Comparison of ENCODE assay signal across 14 cellular contexts in the genomic region with DNA sequence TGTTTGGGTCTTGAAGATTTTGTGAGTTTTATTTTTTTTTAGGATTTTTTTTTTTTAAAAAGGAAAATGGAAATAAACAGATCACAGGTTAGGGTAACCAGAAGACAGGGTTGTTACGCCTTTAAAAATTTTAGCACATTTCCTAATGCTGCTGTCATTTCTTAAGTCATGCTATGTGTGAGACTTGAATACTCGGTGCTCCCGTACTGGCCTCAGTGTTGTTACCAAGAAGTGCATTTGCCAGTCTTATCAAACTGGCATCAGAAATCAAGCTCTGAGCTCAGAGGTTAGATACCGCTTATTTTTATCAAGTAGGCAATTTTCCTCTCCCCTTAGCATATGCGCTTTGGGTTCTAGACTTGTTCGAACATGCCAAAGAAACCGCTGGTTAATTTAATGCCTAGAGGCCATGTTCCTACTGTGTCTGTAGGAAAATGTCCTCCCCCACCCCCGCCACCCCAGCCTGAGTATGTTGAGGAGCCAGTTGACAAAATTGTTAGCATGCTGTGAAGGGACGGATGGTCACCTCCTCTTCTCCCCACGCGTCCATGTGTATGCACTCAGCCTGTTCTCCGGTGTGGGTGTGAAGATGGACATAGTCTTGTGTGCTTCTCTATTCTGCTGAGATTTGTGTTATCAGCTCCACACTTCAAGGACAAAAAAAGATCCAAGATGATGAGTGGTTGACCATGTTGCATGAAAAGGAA.
DNase-seq lines count a peak whose midpoint lies in the region; ATAC-seq, FAIRE-seq and TF ChIP-seq lines count a peak whose summit lies in the region.
"Had no signal": no experiment of that assay in that cellular context is flagged by ENCODE, and none has a peak within 500 bp of the region (broad histone marks: within the 10 kb centered on the region; RNA-seq: fewer than 3 reads in every experiment).

No MANE protein-coding gene starts in this region.

- TF ChIP-seq CTCF in DND-41 (IDR thresholded peaks at IDR 0.05; ENCODE audit: borderline replicate concordance, extremely low read depth, low read length, poor library complexity, severe bottlenecking), result no peak
- TF ChIP-seq CTCF in WTC11 (IDR thresholded peaks at IDR 0.05), result no peak
- TF ChIP-seq CTCF in kidney (IDR thresholded peaks at IDR 0.05; ENCODE audit: borderline replicate concordance, extremely low read depth, insufficient read depth), result no peak
- TF ChIP-seq CTCF in spleen (IDR thresholded peaks at IDR 0.05 in 8 of 11, conservative IDR thresholded peaks at IDR 0.05 in 3 of 11), result no peak

- no peak for TF ChIP-seq POLR2A in spleen (IDR thresholded peaks at IDR 0.05)

- no peaks in the 10 kb centered on the region for H3K9me3 Mint-ChIP-seq in WTC11
- H3K9me3 Mint-ChIP-seq: CD14-positive monocyte had no signal

- WGBS in spleen, 5 donors, result 71 to 90% (median 81%) methylated on average over 12 of the region's 12 CpGs
- WGBS in mesendoderm (ENCODE audit: extremely low coverage, insufficient coverage, low lambda C conversion rate), result no CpG with 5 or more reads among the region's 12 CpGs

- H3K23ac ChIP-seq in mesendoderm (ENCODE audit: low read length), result no peak overlapping the region

- no peaks in the 10 kb centered on the region for H3K27me3 Mint-ChIP-seq in WTC11 (ENCODE audit: low read depth)

- H2BK120ac ChIP-seq in mesendoderm (ENCODE audit: low read depth, low read length), result no peak overlapping the region

- H4K5ac ChIP-seq in mesendoderm (ENCODE audit: low read length), result no peak overlapping the region

- intact Hi-C loops in kidney (cut with DNase I), result loop anchor here (5.0 kb wide), 1 partner anchor 235 kb away; no protein-coding TSS in a partner anchor
- intact Hi-C loops in spleen (cut with DNase I; ENCODE audit: low total_unique reads), result no loop called here

- H3K27ac Mint-ChIP-seq in WTC11, result peak overlapping the region; percentile 45; the same call in 1 of the 2 replicates

- no peak overlapping the region for H3K18ac ChIP-seq in mesendoderm (ENCODE audit: low read length)

- peaks cover 51% of the 10 kb centered on the region for H3K4me1 Mint-ChIP-seq in WTC11

- H3K9ac ChIP-seq in DND-41 (ENCODE audit: low read depth, low read length) (no peak overlapping the region), kidney (ENCODE audit: low read length in 2 of 2) (peak overlapping the region in 1 of 2 donors; percentile 31), mesendoderm (ENCODE audit: low read length) (no peak overlapping the region)

- no peak overlapping the region for H3K56ac ChIP-seq in mesendoderm (ENCODE audit: low read length)

- H3K4ac ChIP-seq in mesendoderm (ENCODE audit: low read depth, low read length), result no peak overlapping the region

- H3K27ac ChIP-seq in DND-41 (ENCODE audit: low read length), result no peak overlapping the region
- peak overlapping the region; percentile 67 to 82 for H3K27ac ChIP-seq in kidney (ENCODE audit: low read depth in 2 of 2, low read length in 2 of 2)
- H3K27ac ChIP-seq in spleen, result peak overlapping the region in 5 of 8 donors; percentile 56 to 75 (median 63)
- H3K27ac ChIP-seq in mesendoderm (ENCODE audit: low read depth, low read length), result no peak overlapping the region

- H3K9me3 ChIP-seq in DND-41 (ENCODE audit: insufficient read depth, low read length, severe bottlenecking) (no peaks in the 10 kb centered on the region), kidney (ENCODE audit: control insufficient read depth in 1 of 2, low read length in 2 of 2) (no peaks in the 10 kb centered on the region), spleen (no peaks in the 10 kb centered on the region)
- H3K9me3 ChIP-seq: mucosa of descending colon had no signal

- H3K36me3 ChIP-seq in DND-41 (ENCODE audit: insufficient read depth, low read length) (no peaks in the 10 kb centered on the region), kidney (ENCODE audit: control insufficient read depth in 1 of 2, insufficient read depth in 2 of 2, low read length in 2 of 2) (no peaks in the 10 kb centered on the region), spleen (no peaks in the 10 kb centered on the region), mesendoderm (ENCODE audit: control insufficient read depth, insufficient read depth, low read length) (no peaks in the 10 kb centered on the region)

- H3K4me3 ChIP-seq in DND-41 (ENCODE audit: low read depth in 1 of 2, low read length in 2 of 2) (no peak overlapping the region), kidney (ENCODE audit: low read length in 2 of 2) (peak overlapping the region in 1 of 2 donors; percentile 1), spleen (no peak overlapping the region), mesendoderm (ENCODE audit: low read length) (no peak overlapping the region)
- H3K4me3 ChIP-seq: mucosa of descending colon had no signal

- H3K79me1 ChIP-seq in mesendoderm (ENCODE audit: low read length), result no peaks in the 10 kb centered on the region

- H3K79me2 ChIP-seq in DND-41 (ENCODE audit: insufficient read depth, low read length) (no peaks in the 10 kb centered on the region), mesendoderm (ENCODE audit: control insufficient read depth, insufficient read depth, low read length) (no peaks in the 10 kb centered on the region)

- H4K20me1 ChIP-seq in DND-41 (ENCODE audit: insufficient read depth, low read length), result no peaks in the 10 kb centered on the region

- H3K4me2 ChIP-seq in DND-41 (ENCODE audit: insufficient read depth, low read length) (no peak overlapping the region), mesendoderm (ENCODE audit: low read length) (no peak overlapping the region)

- CTCF ChIA-PET in WTC11 (lab: Charles Lee), result interaction anchor here (1.3 kb wide), 1 partner anchor 52 kb away, joined by 4 read pairs; no protein-coding TSS in a partner anchor

- no peak overlapping the region for H3K4me3 Mint-ChIP-seq in WTC11
- H3K4me3 Mint-ChIP-seq: CD14-positive monocyte had no signal

- no peak overlapping the region for H2AK5ac ChIP-seq in mesendoderm (ENCODE audit: low read length)

- DNase-seq in DND-41, result no peak
- no peak for DNase-seq in WTC11 (ENCODE audit: low spot score)
- DNase-seq in kidney, result no peak
- DNase-seq in spleen, result no peak
- DNase-seq in stimulated activated CD4-positive, alpha-beta T cell treated with anti-CD3 and anti-CD28 coated beads, Interleukin-1b, Interleukin-23, amount 100 ng/mL, for 48 hours, result no peak
- no peak for DNase-seq in mesendoderm
- DNase-seq in MV-4-11 (lab: John Stamatoyannopoulos, UW), result no peak
- DNase-seq: hypothalamus, mucosa of descending colon, NCI-H510A treated with DMSO at 0.1 percent for 48 hours, Right ventricle myocardium superior, small intestine had no signal

- H2BK5ac ChIP-seq in mesendoderm (ENCODE audit: low read length), result no peak overlapping the region

- peaks cover 15% of the 10 kb centered on the region for H3K4me1 ChIP-seq in DND-41 (ENCODE audit: insufficient read depth, low read length)
- H3K4me1 ChIP-seq in kidney (ENCODE audit: control insufficient read depth in 1 of 2, insufficient read depth in 1 of 2, low read depth in 1 of 2, low read length in 2 of 2), result peaks cover 13 to 19% of the 10 kb centered on the region in 2 donors
- H3K4me1 ChIP-seq in spleen, result peaks cover 13 to 85% (median 53%) of the 10 kb centered on the region in 6 donors
- H3K4me1 ChIP-seq in mesendoderm (ENCODE audit: control insufficient read depth, low read depth, low read length), result peaks cover 6% of the 10 kb centered on the region

- H2BK15ac ChIP-seq in mesendoderm (replicated peaks; ENCODE audit: low read depth), result no peak overlapping the region

- no peak for FAIRE-seq in kidney (lab: Jason Lieb, UNC)
- FAIRE-seq: small intestine had no signal

- no peak overlapping the region for H4K8ac ChIP-seq in mesendoderm (ENCODE audit: low read depth, low read length)

- H2AFZ ChIP-seq in DND-41 (ENCODE audit: low read depth, low read length), result no peak overlapping the region

- ATAC-seq in DND-41 (ENCODE audit: insufficient read depth, low read depth), result 0 out of 3 replicates have a peak, but pooled peaks have one; percentile 20
- no peak for ATAC-seq in WTC11
- ATAC-seq in HG03442 (IDR thresholded peaks at IDR 0.05; ENCODE audit: unreplicated experiment), result no peak

- POLR2A ChIA-PET in WTC11 (lab: Charles Lee), result no interaction called here

- no peaks in the 10 kb centered on the region for H3K27me3 ChIP-seq in DND-41 (ENCODE audit: insufficient read depth, low read length, poor library complexity)
- no peaks in the 10 kb centered on the region for H3K27me3 ChIP-seq in spleen (replicated peaks in 1 of 7)
- no peaks in the 10 kb centered on the region for H3K27me3 ChIP-seq in mesendoderm (ENCODE audit: insufficient read depth, low read length, poor library complexity)

- H3K36me3 Mint-ChIP-seq in WTC11, result no peaks in the 10 kb centered on the region
- H3K36me3 Mint-ChIP-seq: CD14-positive monocyte had no signal

TF ChIP-seq in WTC11, 78 proteins besides CTCF, POLR2A, EP300 and RAD21 (continues in another document):
- TF ChIP-seq, protein P1, sequence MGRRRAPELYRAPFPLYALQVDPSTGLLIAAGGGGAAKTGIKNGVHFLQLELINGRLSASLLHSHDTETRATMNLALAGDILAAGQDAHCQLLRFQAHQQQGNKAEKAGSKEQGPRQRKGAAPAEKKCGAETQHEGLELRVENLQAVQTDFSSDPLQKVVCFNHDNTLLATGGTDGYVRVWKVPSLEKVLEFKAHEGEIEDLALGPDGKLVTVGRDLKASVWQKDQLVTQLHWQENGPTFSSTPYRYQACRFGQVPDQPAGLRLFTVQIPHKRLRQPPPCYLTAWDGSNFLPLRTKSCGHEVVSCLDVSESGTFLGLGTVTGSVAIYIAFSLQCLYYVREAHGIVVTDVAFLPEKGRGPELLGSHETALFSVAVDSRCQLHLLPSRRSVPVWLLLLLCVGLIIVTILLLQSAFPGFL (CRISPR knock-in tag; IDR thresholded peaks at IDR 0.05; ENCODE audit: borderline replicate concordance), result no peak
- no peak for TF ChIP-seq EMX1 (CRISPR knock-in tag; IDR thresholded peaks at IDR 0.05)
- TF ChIP-seq, protein P2, sequence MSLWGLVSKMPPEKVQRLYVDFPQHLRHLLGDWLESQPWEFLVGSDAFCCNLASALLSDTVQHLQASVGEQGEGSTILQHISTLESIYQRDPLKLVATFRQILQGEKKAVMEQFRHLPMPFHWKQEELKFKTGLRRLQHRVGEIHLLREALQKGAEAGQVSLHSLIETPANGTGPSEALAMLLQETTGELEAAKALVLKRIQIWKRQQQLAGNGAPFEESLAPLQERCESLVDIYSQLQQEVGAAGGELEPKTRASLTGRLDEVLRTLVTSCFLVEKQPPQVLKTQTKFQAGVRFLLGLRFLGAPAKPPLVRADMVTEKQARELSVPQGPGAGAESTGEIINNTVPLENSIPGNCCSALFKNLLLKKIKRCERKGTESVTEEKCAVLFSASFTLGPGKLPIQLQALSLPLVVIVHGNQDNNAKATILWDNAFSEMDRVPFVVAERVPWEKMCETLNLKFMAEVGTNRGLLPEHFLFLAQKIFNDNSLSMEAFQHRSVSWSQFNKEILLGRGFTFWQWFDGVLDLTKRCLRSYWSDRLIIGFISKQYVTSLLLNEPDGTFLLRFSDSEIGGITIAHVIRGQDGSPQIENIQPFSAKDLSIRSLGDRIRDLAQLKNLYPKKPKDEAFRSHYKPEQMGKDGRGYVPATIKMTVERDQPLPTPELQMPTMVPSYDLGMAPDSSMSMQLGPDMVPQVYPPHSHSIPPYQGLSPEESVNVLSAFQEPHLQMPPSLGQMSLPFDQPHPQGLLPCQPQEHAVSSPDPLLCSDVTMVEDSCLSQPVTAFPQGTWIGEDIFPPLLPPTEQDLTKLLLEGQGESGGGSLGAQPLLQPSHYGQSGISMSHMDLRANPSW (CRISPR knock-in tag; conservative IDR thresholded peaks at IDR 0.05; ENCODE audit: low read depth), result no peak

Comparison
In these comparisons a context has a peak if more than half of its experiments do, and no peak if none do; other contexts are left out.
1. H3K27ac ChIP-seq: peak in kidney (2 of 2) and spleen (5 of 8); none in DND-41 (single experiment) and mesendoderm (single experiment).